24 cellular contexts compared by ENCODE assay signal in genomic region chr5:54829686-54830085, GRCh38.
DNase-seq lines count a peak whose midpoint lies in the region; ATAC-seq, FAIRE-seq and TF ChIP-seq lines count a peak whose summit lies in the region.
"Had no signal": no experiment of that assay in that cellular context is flagged by ENCODE, and none has a peak within 500 bp of the region (broad histone marks: within the 10 kb centered on the region; RNA-seq: fewer than 3 reads in every experiment).

No MANE protein-coding gene starts in this region.

- H3K36me3 ChIP-seq in body of pancreas (replicated peaks in 1 of 2; ENCODE audit: insufficient read depth in 1 of 2, low read depth in 2 of 2): no peaks in the 10 kb centered on the region
- H3K36me3 ChIP-seq: BE2C; BLaER1 treated with 17β-estradiol and CSF1 and Interleukin-3, amounts not matched to agents 10 nM and 100 nM had no signal

- no peaks in the 10 kb centered on the region for H3K9me3 ChIP-seq in body of pancreas
- H3K9me3 ChIP-seq: A549, BE2C had no signal

- peaks cover 2% of the 10 kb centered on the region for H3K9me3 Mint-ChIP-seq in glutamatergic neuron (ENCODE audit: unreplicated experiment)
- H3K9me3 Mint-ChIP-seq in nephron: peaks cover 2% of the 10 kb centered on the region
- H3K9me3 Mint-ChIP-seq: CD4-positive, alpha-beta T cell; GM23338; H9 had no signal

- H3K4me1 ChIP-seq in body of pancreas: no peaks in the 10 kb centered on the region
- H3K4me1 ChIP-seq: A549, BE2C had no signal

- TF ChIP-seq CTCF in glutamatergic neuron (IDR thresholded peaks at IDR 0.05; ENCODE audit: partially characterized antibody, unreplicated experiment) (no peak), nephron (IDR thresholded peaks at IDR 0.05; ENCODE audit: unreplicated experiment in 3 of 3) (no peak), body of pancreas (IDR thresholded peaks at IDR 0.05) (no peak)

- no peak overlapping the region for H3K27ac ChIP-seq in body of pancreas
- H3K27ac ChIP-seq: A549; BLaER1 treated with 17β-estradiol and CSF1 and Interleukin-3, amounts not matched to agents 10 nM and 100 nM had no signal

- H3K4me1 Mint-ChIP-seq in glutamatergic neuron (ENCODE audit: low read depth, unreplicated experiment) (peaks cover 36% of the 10 kb centered on the region), nephron (peaks cover 32% of the 10 kb centered on the region)
- H3K4me1 Mint-ChIP-seq: GM23338, H9 had no signal

- H3K4me3 Mint-ChIP-seq in glutamatergic neuron (ENCODE audit: unreplicated experiment): no peak overlapping the region
- H3K4me3 Mint-ChIP-seq in nephron: no peak overlapping the region
- H3K4me3 Mint-ChIP-seq: CD14-positive monocyte; CD4-positive, alpha-beta T cell; GM23338; H9 had no signal

- no peak for TF ChIP-seq POLR2A in body of pancreas (IDR thresholded peaks at IDR 0.05)

- H3K27me3 Mint-ChIP-seq in glutamatergic neuron (ENCODE audit: unreplicated experiment): peaks cover 7% of the 10 kb centered on the region
- H3K27me3 Mint-ChIP-seq in nephron (ENCODE audit: low read depth): no peaks in the 10 kb centered on the region
- H3K27me3 Mint-ChIP-seq: CD4-positive, alpha-beta T cell had no signal

- 50 to 52% methylated on average over 2 of the region's 2 CpGs for WGBS in body of pancreas, 2 donors

- ATAC-seq in GM19463 (IDR thresholded peaks at IDR 0.05; ENCODE audit: unreplicated experiment): no peak
- ATAC-seq in body of pancreas: no peak
- ATAC-seq: A549, GM23338, HCT116 had no signal

- H3K36me3 Mint-ChIP-seq in glutamatergic neuron (ENCODE audit: unreplicated experiment): no peaks in the 10 kb centered on the region
- no peaks in the 10 kb centered on the region for H3K36me3 Mint-ChIP-seq in nephron (ENCODE audit: low read depth)

- no peaks in the 10 kb centered on the region for H3K27me3 ChIP-seq in body of pancreas
- H3K27me3 ChIP-seq: BE2C; BLaER1 treated with 17β-estradiol and CSF1 and Interleukin-3, amounts not matched to agents 10 nM and 100 nM had no signal

- DNase-seq in amniotic epithelial cell (ENCODE audit: low read depth) (peak; percentile 30), glutamatergic neuron (no peak), NCI-H128 (lab: John Stamatoyannopoulos, UW; ENCODE audit: unreplicated experiment) (no peak), body of pancreas (no peak)
- no peak for DNase-seq in activated CD4-positive, alpha-beta T cell treated with anti-CD3 and anti-CD28 coated beads, Interleukin-2, amount 50 U/mL, for 1 hour
- DNase-seq: 8988T; ACHN; AML-193; BE2C; CD4-positive, alpha-beta T cell; DMS53; DMS79 treated with DMSO at 0.1 percent for 48 hours; GF-D8; H9 had no signal

- H3K4me3 ChIP-seq in body of pancreas: no peak overlapping the region
- H3K4me3 ChIP-seq: A549; BLaER1 treated with 17β-estradiol and CSF1 and Interleukin-3, amounts not matched to agents 10 nM and 100 nM; GM23338 had no signal

- peak overlapping the region; percentile 23 for H3K27ac Mint-ChIP-seq in glutamatergic neuron (ENCODE audit: unreplicated experiment)
- H3K27ac Mint-ChIP-seq in nephron: peak overlapping the region; percentile 81 to 91 (median 90)
- H3K27ac Mint-ChIP-seq: CD4-positive, alpha-beta T cell; GM23338; H9 had no signal

- intact Hi-C loops in body of pancreas (cut with DNase I): no loop called here

- FAIRE-seq in endometrium (lab: Jason Lieb, UNC): peak; percentile 99
- FAIRE-seq: A549, GM12891, GM18507 had no signal
